Comparison of ENCODE assay signal across 27 cellular contexts in the genomic region with DNA sequence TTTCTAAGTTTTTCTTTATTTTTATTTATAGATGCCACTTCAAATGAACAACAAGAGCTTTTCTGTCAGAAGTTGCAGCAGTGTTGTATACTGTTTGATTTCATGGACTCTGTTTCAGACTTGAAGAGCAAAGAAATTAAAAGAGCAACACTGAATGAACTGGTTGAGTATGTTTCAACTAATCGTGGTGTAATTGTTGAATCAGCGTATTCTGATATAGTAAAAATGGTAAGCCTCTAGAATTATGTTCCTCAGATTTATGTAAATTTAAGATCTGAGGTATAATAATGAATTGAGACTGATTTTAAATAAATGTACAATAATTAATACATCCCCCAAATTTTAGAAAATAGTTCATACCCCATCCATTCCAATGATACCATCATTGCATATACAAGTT.
"Had no signal": no experiment of that assay in that cellular context is flagged by ENCODE, and none has a peak within 500 bp of the region (broad histone marks: within the 10 kb centered on the region; RNA-seq: fewer than 3 reads in every experiment).

No MANE protein-coding gene starts in this region.

- H3K9ac ChIP-seq: neural progenitor cell, parathyroid adenoma had no signal

- ATAC-seq: naive thymus-derived CD4-positive, alpha-beta T cell; natural killer cell; psoas muscle; right cardiac atrium; sciatic nerve; stimulated activated naive B cell treated with anti-CD40 and anti-IgM and Interleukin-4, amounts not matched to agents 10 μg/mL and 1 μg/mL and 100 μg/mL, for 72 hours; upper lobe of right lung had no signal

- H3K4me1 ChIP-seq: neural progenitor cell, parathyroid adenoma, suprapubic skin, testis, tibial artery, transverse colon, upper lobe of right lung, uterus had no signal

- H3K4me3 ChIP-seq: neural progenitor cell, ovary, psoas muscle, skin epidermis, smooth muscle cell, spleen, suprapubic skin, testis, tibial artery, transverse colon, upper lobe of right lung, uterus had no signal

- H3K27ac ChIP-seq: neural progenitor cell, ovary, parathyroid adenoma, psoas muscle, skin epidermis, spleen, suprapubic skin, testis, tibial artery, transverse colon, upper lobe of right lung, uterus had no signal

- H3K4me2 ChIP-seq: neural progenitor cell, smooth muscle cell had no signal

- H3K27me3 ChIP-seq: neural progenitor cell, ovary, spleen, suprapubic skin, testis, tibial artery, transverse colon, upper lobe of right lung, uterus had no signal

- H3K9me3 ChIP-seq: ovary, psoas muscle, spleen, suprapubic skin, testis, tibial artery, transverse colon, upper lobe of right lung, uterus had no signal

- DNase-seq: naive thymus-derived CD4-positive, alpha-beta T cell; natural killer cell; occipital lobe; ovary; posterior cingulate gyrus; psoas muscle; right cardiac atrium; spleen; stimulated activated CD4-positive, alpha-beta T cell treated with anti-CD3 and anti-CD28 coated beads, Interleukin-12 subunit alpha, Interleukin-12 subunit beta, amount 100 ng/mL, for 4 hours; stimulated activated CD4-positive, alpha-beta T cell treated with anti-CD3 and anti-CD28 coated beads, Interleukin-1b, Interleukin-23, amount 100 ng/mL, for 48 hours; stimulated activated CD4-positive, alpha-beta T cell treated with anti-CD3 and anti-CD28 coated beads, Interleukin-4, amount 100 ng/mL, for 1 hour; stimulated activated CD4-positive, alpha-beta T cell treated with anti-CD3 and anti-CD28 coated beads, Interleukin-4, amount 100 ng/mL, for 4 hours; stimulated activated CD8-positive, alpha-beta memory T cell treated with anti-CD3 and anti-CD28 coated beads, Interleukin-4, amount 100 ng/mL, for 48 hours; stimulated activated naive B cell treated with anti-CD40 and anti-IgM and Interleukin-4, amounts not matched to agents 10 μg/mL and 1 μg/mL and 100 μg/mL, for 72 hours; stimulated activated naive CD4-positive, alpha-beta T cell treated with Interleukin-2 at 50 U/mL for 16 hours; substantia nigra; testis; tibial artery; transverse colon; upper lobe of right lung; uterus had no signal

- H3K36me3 ChIP-seq: neural progenitor cell, ovary, uterus had no signal

- H3K79me2 ChIP-seq: parathyroid adenoma had no signal

- H2AFZ ChIP-seq: neural progenitor cell, parathyroid adenoma had no signal
